In genomic region chr20:63438121-63438520, GRCh38 we compare ENCODE assay signal across 9 cellular contexts.
"Had no signal": no experiment of that assay in that cellular context is flagged by ENCODE, and none has a peak within 500 bp of the region (broad histone marks: within the 10 kb centered on the region; RNA-seq: fewer than 3 reads in every experiment).

No MANE protein-coding gene starts in this region.

- H3K9ac ChIP-seq: GM23248 had no signal

- H3K4me3 ChIP-seq: GM23248, GM23338, HAP-1 had no signal

- H3K36me3 ChIP-seq: HAP-1 had no signal

- H2AFZ ChIP-seq: GM23248, GM23338 had no signal

- DNase-seq: GM23248, GOT3, H7, H9, HCEC 1CT, HFFc6 had no signal

- H3K9me3 ChIP-seq: HAP-1 had no signal

- H3K27ac ChIP-seq: GM23248 had no signal

- ATAC-seq: GM23338, HCT116 had no signal

- H3K4me2 ChIP-seq: GM23338 had no signal
